In genomic region chr9:110994771-110995241, GRCh38 we compare ENCODE assay signal across 15 cellular contexts. TPM values are rescaled to one million over a fixed set of nuclear protein-coding genes. Genes with fewer than 3 reads are reported as not detected.
DNase-seq lines count a peak whose midpoint lies in the region; ATAC-seq and TF ChIP-seq lines count a peak whose summit lies in the region.
"Had no signal": no experiment of that assay in that cellular context is flagged by ENCODE, and none has a peak within 500 bp of the region (broad histone marks: within the 10 kb centered on the region; RNA-seq: fewer than 3 reads in every experiment).

No MANE protein-coding gene starts in this region.

- H3K36me3 ChIP-seq in psoas muscle (ENCODE audit: insufficient read depth in 1 of 2, low read depth in 1 of 2), result no peaks in the 10 kb centered on the region
- H3K36me3 ChIP-seq: spleen had no signal

- H3K27ac ChIP-seq in psoas muscle, result peak overlapping the region; percentile 13
- H3K27ac ChIP-seq: foreskin keratinocyte, KMS-11 had no signal

- H3K9me3 ChIP-seq in psoas muscle, result no peaks in the 10 kb centered on the region
- H3K9me3 ChIP-seq: spleen had no signal

- no peak overlapping the region for H3K4me3 ChIP-seq in psoas muscle
- H3K4me3 ChIP-seq: spleen had no signal

- WGBS in psoas muscle, 3 donors, result 39 to 46% (median 40%) methylated on average over 4 of the region's 4 CpGs

- H3K27me3 ChIP-seq in psoas muscle (ENCODE audit: insufficient read depth in 3 of 3, low read length in 2 of 3), result peaks cover 0 to 3% (median 0%) of the 10 kb centered on the region in 3 donors
- H3K27me3 ChIP-seq: foreskin keratinocyte, spleen had no signal

- intact Hi-C loops in psoas muscle (cut with DNase I), result no loop called here

- H3K9me3 Mint-ChIP-seq in chondrocyte (ENCODE audit: low read depth), result peaks cover 5% of the 10 kb centered on the region
- H3K9me3 Mint-ChIP-seq: T-cell had no signal

- peak overlapping the region; percentile 79 for H3K27ac Mint-ChIP-seq in chondrocyte (ENCODE audit: unreplicated experiment)
- H3K27ac Mint-ChIP-seq: memory B cell, T-cell had no signal

- peaks cover 61% of the 10 kb centered on the region for H3K4me1 Mint-ChIP-seq in chondrocyte (ENCODE audit: low read depth)
- H3K4me1 Mint-ChIP-seq: memory B cell, T-cell had no signal

- H3K36me3 Mint-ChIP-seq in chondrocyte (ENCODE audit: low read depth), result no peaks in the 10 kb centered on the region
- H3K36me3 Mint-ChIP-seq: memory B cell, T-cell had no signal

- DNase-seq in EH (ENCODE audit: low read depth) (peak; percentile 72), M059J (ENCODE audit: low read depth) (peak; percentile 22), chondrocyte (ENCODE audit: low spot score) (no peak), psoas muscle (no peak), NCI-H2081 (lab: John Stamatoyannopoulos, UW) (no peak), NCI-H187 (lab: John Stamatoyannopoulos, UW) (no peak)
- DNase-seq in stimulated activated CD4-positive, alpha-beta T cell treated with anti-CD3 and anti-CD28 coated beads, Interleukin-4, amount 100 ng/mL, for 24 hours, result no peak
- no peak for DNase-seq in activated effector memory CD4-positive, alpha-beta T cell treated with anti-CD3 and anti-CD28 coated beads, Interleukin-2, amount 50 U/mL, for 16 hours
- DNase-seq: anterior cingulate cortex, foreskin keratinocyte, NCI-H510A, spleen, T-cell had no signal

- TF ChIP-seq CTCF in chondrocyte (IDR thresholded peaks at IDR 0.05) (no peak), psoas muscle (IDR thresholded peaks at IDR 0.05) (no peak)

- peak in 1 of 4 donors; percentile 52 for ATAC-seq in psoas muscle
- ATAC-seq: foreskin keratinocyte, T-cell had no signal

- no peaks in the 10 kb centered on the region for H3K4me1 ChIP-seq in psoas muscle

- no peak overlapping the region for H3K4me3 Mint-ChIP-seq in chondrocyte (ENCODE audit: unreplicated experiment)
- H3K4me3 Mint-ChIP-seq: memory B cell, T-cell had no signal

- no peaks in the 10 kb centered on the region for H3K27me3 Mint-ChIP-seq in chondrocyte (ENCODE audit: low read depth)
- H3K27me3 Mint-ChIP-seq: memory B cell, T-cell had no signal

RNA-seq across cellular contexts. Expression of gene LPAR1, which starts 43.5 kb away (rescaled TPM):
- total RNA-seq in M059J (2014; rRNA removed; shearing (Covaris generic)), result 33.3 and 33.8 TPM in 2 replicates
- 33.5 to 35.4 TPM (median 34.0 TPM) in 3 replicates for total RNA-seq in chondrocyte
- 1 to 10 TPM; 3.5 to 6.1 (median 5.1) TPM for total RNA-seq in psoas muscle
- polyA plus RNA-seq in psoas muscle, result 1 to 10 TPM; 2.5 to 7.7 (median 4.5) TPM

Comparison
In these comparisons a context has a peak if more than half of its experiments do, and no peak if none do; other contexts are left out.
1. DNase-seq: peak in EH (single experiment) and M059J (single experiment); none in chondrocyte (single experiment), psoas muscle (0 of 2), stimulated activated CD4-positive, alpha-beta T cell treated with anti-CD3 and anti-CD28 coated beads, Interleukin-4, amount 100 ng/mL, for 24 hours (single experiment), activated effector memory CD4-positive, alpha-beta T cell treated with anti-CD3 and anti-CD28 coated beads, Interleukin-2, amount 50 U/mL, for 16 hours (single experiment), NCI-H2081 (0 of 2) and NCI-H187 (0 of 2).